ENCODE assay signal across 1 cellular context in genomic region chr19:45492627-45493470, GRCh38.
TF ChIP-seq lines count a peak whose summit lies in the region.

No MANE protein-coding gene starts in this region.

TF ChIP-seq in HepG2, 621 proteins besides CTCF, POLR2A, EP300 and RAD21 (continued from another document and continues in another):
- no peak for TF ChIP-seq AKNA (CRISPR knock-in tag; IDR thresholded peaks at IDR 0.05; ENCODE audit: borderline replicate concordance)
- no peak for TF ChIP-seq ZNF17 (CRISPR knock-in tag; IDR thresholded peaks at IDR 0.05)
- TF ChIP-seq, protein P1, sequence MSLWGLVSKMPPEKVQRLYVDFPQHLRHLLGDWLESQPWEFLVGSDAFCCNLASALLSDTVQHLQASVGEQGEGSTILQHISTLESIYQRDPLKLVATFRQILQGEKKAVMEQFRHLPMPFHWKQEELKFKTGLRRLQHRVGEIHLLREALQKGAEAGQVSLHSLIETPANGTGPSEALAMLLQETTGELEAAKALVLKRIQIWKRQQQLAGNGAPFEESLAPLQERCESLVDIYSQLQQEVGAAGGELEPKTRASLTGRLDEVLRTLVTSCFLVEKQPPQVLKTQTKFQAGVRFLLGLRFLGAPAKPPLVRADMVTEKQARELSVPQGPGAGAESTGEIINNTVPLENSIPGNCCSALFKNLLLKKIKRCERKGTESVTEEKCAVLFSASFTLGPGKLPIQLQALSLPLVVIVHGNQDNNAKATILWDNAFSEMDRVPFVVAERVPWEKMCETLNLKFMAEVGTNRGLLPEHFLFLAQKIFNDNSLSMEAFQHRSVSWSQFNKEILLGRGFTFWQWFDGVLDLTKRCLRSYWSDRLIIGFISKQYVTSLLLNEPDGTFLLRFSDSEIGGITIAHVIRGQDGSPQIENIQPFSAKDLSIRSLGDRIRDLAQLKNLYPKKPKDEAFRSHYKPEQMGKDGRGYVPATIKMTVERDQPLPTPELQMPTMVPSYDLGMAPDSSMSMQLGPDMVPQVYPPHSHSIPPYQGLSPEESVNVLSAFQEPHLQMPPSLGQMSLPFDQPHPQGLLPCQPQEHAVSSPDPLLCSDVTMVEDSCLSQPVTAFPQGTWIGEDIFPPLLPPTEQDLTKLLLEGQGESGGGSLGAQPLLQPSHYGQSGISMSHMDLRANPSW (CRISPR knock-in tag; IDR thresholded peaks at IDR 0.05; ENCODE audit: borderline replicate concordance), result no peak
- TF ChIP-seq ZNF7 (CRISPR knock-in tag; IDR thresholded peaks at IDR 0.05), result no peak
- no peak for TF ChIP-seq PCBP1 (IDR thresholded peaks at IDR 0.05; ENCODE audit: borderline replicate concordance, low read depth, low read length)
- no peak for TF ChIP-seq MZF1 (CRISPR knock-in tag; IDR thresholded peaks at IDR 0.05; ENCODE audit: borderline replicate concordance)
- TF ChIP-seq, protein P2, sequence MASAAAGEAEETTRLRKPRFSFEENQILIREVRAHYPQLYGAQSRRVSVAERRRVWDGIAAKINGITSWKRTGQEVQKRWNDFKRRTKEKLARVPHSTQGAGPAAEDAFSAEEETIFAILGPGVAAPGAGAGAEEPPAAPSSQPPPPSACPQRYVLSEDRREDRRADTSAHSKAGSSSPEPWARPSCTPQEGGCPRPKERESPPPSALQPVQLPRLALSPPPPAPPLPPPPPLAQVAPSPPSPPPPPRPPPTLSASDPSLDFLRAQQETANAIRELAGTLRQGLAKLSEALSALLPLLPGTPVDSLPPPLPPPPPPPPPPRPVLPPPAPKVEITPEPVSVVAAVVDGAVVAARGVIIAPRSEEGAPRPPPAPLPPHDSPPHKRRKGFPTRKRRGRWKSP (CRISPR knock-in tag; IDR thresholded peaks at IDR 0.05), result no peak
- TF ChIP-seq ZNF326 (CRISPR knock-in tag; IDR thresholded peaks at IDR 0.05; ENCODE audit: borderline replicate concordance), result no peak
- no peak for TF ChIP-seq CBX1 (IDR thresholded peaks at IDR 0.05; ENCODE audit: low read depth)
- TF ChIP-seq CHD4 (IDR thresholded peaks at IDR 0.05; ENCODE audit: borderline replicate concordance, low read length), result no peak
- peak; percentile 89 for TF ChIP-seq ZNF652 (CRISPR knock-in tag; IDR thresholded peaks at IDR 0.05; ENCODE audit: borderline replicate concordance, low read depth)
- TF ChIP-seq ARNTL (CRISPR knock-in tag; IDR thresholded peaks at IDR 0.05), result peak; percentile 58; the same call in 1 of the 2 replicates
- TF ChIP-seq EZH2 (conservative IDR thresholded peaks at IDR 0.05; ENCODE audit: low read depth, low read length), result no peak
- no peak for TF ChIP-seq ZNF552 (CRISPR knock-in tag; IDR thresholded peaks at IDR 0.05; ENCODE audit: borderline replicate concordance)
- TF ChIP-seq KDM6A (CRISPR knock-in tag; IDR thresholded peaks at IDR 0.05; ENCODE audit: low read depth), result no peak
- no peak for TF ChIP-seq SYNCRIP (IDR thresholded peaks at IDR 0.05; ENCODE audit: insufficient read depth, low read depth, low read length)
- TF ChIP-seq ZNF782 (CRISPR knock-in tag; IDR thresholded peaks at IDR 0.05; ENCODE audit: borderline replicate concordance), result no peak
- TF ChIP-seq, protein P3, sequence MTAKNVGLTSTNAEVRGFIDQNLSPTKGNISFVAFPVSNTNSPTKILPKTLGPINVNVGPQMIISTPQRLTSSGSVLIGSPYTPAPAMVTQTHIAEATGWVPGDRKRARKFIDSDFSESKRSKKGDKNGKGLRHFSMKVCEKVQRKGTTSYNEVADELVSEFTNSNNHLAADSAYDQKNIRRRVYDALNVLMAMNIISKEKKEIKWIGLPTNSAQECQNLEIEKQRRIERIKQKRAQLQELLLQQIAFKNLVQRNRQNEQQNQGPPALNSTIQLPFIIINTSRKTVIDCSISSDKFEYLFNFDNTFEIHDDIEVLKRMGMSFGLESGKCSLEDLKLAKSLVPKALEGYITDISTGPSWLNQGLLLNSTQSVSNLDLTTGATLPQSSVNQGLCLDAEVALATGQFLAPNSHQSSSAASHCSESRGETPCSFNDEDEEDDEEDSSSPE (CRISPR knock-in tag; IDR thresholded peaks at IDR 0.05), result no peak
- no peak for TF ChIP-seq RAD51 (IDR thresholded peaks at IDR 0.05; ENCODE audit: borderline replicate concordance)
- TF ChIP-seq ZNF3 (CRISPR knock-in tag; IDR thresholded peaks at IDR 0.05), result no peak
- TF ChIP-seq, protein P4, sequence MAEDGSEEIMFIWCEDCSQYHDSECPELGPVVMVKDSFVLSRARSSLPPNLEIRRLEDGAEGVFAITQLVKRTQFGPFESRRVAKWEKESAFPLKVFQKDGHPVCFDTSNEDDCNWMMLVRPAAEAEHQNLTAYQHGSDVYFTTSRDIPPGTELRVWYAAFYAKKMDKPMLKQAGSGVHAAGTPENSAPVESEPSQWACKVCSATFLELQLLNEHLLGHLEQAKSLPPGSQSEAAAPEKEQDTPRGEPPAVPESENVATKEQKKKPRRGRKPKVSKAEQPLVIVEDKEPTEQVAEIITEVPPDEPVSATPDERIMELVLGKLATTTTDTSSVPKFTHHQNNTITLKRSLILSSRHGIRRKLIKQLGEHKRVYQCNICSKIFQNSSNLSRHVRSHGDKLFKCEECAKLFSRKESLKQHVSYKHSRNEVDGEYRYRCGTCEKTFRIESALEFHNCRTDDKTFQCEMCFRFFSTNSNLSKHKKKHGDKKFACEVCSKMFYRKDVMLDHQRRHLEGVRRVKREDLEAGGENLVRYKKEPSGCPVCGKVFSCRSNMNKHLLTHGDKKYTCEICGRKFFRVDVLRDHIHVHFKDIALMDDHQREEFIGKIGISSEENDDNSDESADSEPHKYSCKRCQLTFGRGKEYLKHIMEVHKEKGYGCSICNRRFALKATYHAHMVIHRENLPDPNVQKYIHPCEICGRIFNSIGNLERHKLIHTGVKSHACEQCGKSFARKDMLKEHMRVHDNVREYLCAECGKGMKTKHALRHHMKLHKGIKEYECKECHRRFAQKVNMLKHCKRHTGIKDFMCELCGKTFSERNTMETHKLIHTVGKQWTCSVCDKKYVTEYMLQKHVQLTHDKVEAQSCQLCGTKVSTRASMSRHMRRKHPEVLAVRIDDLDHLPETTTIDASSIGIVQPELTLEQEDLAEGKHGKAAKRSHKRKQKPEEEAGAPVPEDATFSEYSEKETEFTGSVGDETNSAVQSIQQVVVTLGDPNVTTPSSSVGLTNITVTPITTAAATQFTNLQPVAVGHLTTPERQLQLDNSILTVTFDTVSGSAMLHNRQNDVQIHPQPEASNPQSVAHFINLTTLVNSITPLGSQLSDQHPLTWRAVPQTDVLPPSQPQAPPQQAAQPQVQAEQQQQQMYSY (CRISPR knock-in tag; IDR thresholded peaks at IDR 0.05), result no peak
- no peak for TF ChIP-seq ZNF75D (CRISPR knock-in tag; IDR thresholded peaks at IDR 0.05; ENCODE audit: borderline replicate concordance)
- TF ChIP-seq ZFP82 (CRISPR knock-in tag; IDR thresholded peaks at IDR 0.05; ENCODE audit: borderline replicate concordance), result no peak
- TF ChIP-seq ZNF34 (CRISPR knock-in tag; IDR thresholded peaks at IDR 0.05; ENCODE audit: borderline replicate concordance), result no peak
- no peak for TF ChIP-seq SOX6 (IDR thresholded peaks at IDR 0.05)
- no peak; the same call in 1 of the 2 replicates for TF ChIP-seq SOX6 (CRISPR knock-in tag; IDR thresholded peaks at IDR 0.05)
- TF ChIP-seq SP140L (CRISPR knock-in tag; IDR thresholded peaks at IDR 0.05; ENCODE audit: borderline replicate concordance), result no peak
- TF ChIP-seq FLYWCH1 (CRISPR knock-in tag; IDR thresholded peaks at IDR 0.05), result no peak
- 0 out of 2 replicates have a peak, but pooled peaks have one; percentile 23 for TF ChIP-seq NAIF1 (CRISPR knock-in tag; IDR thresholded peaks at IDR 0.05; ENCODE audit: borderline replicate concordance)
- no peak for TF ChIP-seq ZNF446 (CRISPR knock-in tag; IDR thresholded peaks at IDR 0.05)
- TF ChIP-seq FOXK2 (IDR thresholded peaks at IDR 0.05), result no peak
- TF ChIP-seq, protein P5, sequence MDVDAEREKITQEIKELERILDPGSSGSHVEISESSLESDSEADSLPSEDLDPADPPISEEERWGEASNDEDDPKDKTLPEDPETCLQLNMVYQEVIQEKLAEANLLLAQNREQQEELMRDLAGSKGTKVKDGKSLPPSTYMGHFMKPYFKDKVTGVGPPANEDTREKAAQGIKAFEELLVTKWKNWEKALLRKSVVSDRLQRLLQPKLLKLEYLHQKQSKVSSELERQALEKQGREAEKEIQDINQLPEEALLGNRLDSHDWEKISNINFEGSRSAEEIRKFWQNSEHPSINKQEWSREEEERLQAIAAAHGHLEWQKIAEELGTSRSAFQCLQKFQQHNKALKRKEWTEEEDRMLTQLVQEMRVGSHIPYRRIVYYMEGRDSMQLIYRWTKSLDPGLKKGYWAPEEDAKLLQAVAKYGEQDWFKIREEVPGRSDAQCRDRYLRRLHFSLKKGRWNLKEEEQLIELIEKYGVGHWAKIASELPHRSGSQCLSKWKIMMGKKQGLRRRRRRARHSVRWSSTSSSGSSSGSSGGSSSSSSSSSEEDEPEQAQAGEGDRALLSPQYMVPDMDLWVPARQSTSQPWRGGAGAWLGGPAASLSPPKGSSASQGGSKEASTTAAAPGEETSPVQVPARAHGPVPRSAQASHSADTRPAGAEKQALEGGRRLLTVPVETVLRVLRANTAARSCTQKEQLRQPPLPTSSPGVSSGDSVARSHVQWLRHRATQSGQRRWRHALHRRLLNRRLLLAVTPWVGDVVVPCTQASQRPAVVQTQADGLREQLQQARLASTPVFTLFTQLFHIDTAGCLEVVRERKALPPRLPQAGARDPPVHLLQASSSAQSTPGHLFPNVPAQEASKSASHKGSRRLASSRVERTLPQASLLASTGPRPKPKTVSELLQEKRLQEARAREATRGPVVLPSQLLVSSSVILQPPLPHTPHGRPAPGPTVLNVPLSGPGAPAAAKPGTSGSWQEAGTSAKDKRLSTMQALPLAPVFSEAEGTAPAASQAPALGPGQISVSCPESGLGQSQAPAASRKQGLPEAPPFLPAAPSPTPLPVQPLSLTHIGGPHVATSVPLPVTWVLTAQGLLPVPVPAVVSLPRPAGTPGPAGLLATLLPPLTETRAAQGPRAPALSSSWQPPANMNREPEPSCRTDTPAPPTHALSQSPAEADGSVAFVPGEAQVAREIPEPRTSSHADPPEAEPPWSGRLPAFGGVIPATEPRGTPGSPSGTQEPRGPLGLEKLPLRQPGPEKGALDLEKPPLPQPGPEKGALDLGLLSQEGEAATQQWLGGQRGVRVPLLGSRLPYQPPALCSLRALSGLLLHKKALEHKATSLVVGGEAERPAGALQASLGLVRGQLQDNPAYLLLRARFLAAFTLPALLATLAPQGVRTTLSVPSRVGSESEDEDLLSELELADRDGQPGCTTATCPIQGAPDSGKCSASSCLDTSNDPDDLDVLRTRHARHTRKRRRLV (CRISPR knock-in tag; IDR thresholded peaks at IDR 0.05), result peak; percentile 52; the same call in 1 of the 2 replicates
- TF ChIP-seq MLLT10 (CRISPR knock-in tag; IDR thresholded peaks at IDR 0.05), result no peak
- 0 out of 2 replicates have a peak, but pooled peaks have one; percentile 47 for TF ChIP-seq ZNF615 (CRISPR knock-in tag; IDR thresholded peaks at IDR 0.05; ENCODE audit: borderline replicate concordance)
- no peak for TF ChIP-seq THAP8 (CRISPR knock-in tag; IDR thresholded peaks at IDR 0.05; ENCODE audit: borderline replicate concordance)
- TF ChIP-seq, protein P6, sequence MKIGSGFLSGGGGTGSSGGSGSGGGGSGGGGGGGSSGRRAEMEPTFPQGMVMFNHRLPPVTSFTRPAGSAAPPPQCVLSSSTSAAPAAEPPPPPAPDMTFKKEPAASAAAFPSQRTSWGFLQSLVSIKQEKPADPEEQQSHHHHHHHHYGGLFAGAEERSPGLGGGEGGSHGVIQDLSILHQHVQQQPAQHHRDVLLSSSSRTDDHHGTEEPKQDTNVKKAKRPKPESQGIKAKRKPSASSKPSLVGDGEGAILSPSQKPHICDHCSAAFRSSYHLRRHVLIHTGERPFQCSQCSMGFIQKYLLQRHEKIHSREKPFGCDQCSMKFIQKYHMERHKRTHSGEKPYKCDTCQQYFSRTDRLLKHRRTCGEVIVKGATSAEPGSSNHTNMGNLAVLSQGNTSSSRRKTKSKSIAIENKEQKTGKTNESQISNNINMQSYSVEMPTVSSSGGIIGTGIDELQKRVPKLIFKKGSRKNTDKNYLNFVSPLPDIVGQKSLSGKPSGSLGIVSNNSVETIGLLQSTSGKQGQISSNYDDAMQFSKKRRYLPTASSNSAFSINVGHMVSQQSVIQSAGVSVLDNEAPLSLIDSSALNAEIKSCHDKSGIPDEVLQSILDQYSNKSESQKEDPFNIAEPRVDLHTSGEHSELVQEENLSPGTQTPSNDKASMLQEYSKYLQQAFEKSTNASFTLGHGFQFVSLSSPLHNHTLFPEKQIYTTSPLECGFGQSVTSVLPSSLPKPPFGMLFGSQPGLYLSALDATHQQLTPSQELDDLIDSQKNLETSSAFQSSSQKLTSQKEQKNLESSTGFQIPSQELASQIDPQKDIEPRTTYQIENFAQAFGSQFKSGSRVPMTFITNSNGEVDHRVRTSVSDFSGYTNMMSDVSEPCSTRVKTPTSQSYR (CRISPR knock-in tag; IDR thresholded peaks at IDR 0.05; ENCODE audit: borderline replicate concordance), result peak; percentile 83
- no peak; the same call in 1 of the 2 replicates for TF ChIP-seq ZNF501 (CRISPR knock-in tag; IDR thresholded peaks at IDR 0.05)
- 0 out of 2 replicates have a peak, but pooled peaks have one; percentile 31 for TF ChIP-seq FOXC1 (CRISPR knock-in tag; IDR thresholded peaks at IDR 0.05; ENCODE audit: borderline replicate concordance)
